Comparison of ENCODE assay signal across 9 cellular contexts in genomic region chr15:79185199-79185598, GRCh38.
A peak's percentile ranks its signal among the peaks of the same experiment; 100 is the strongest.
DNase-seq lines count a peak whose midpoint lies in the region; ATAC-seq, FAIRE-seq and TF ChIP-seq lines count a peak whose summit lies in the region.
"Had no signal": no experiment of that assay in that cellular context is flagged by ENCODE, and none has a peak within 500 bp of the region (broad histone marks: within the 10 kb centered on the region; RNA-seq: fewer than 3 reads in every experiment).

No MANE protein-coding gene starts in this region.

- TF ChIP-seq CTCF in D721Med (IDR thresholded peaks at IDR 0.05; ENCODE audit: insufficient read depth, missing control alignments) (peak; percentile 8), neural crest cell (conservative IDR thresholded peaks at IDR 0.05) (peak; percentile 28), tibial nerve (IDR thresholded peaks at IDR 0.05) (no peak)

- no peak overlapping the region for H3K4me3 Mint-ChIP-seq in activated naive CD8-positive, alpha-beta T cell treated with anti-CD3 and anti-CD28 coated beads for 36 hours
- no peak overlapping the region for H3K4me3 Mint-ChIP-seq in neural crest cell

- no peak for FAIRE-seq in D721Med (lab: Jason Lieb, UNC)

- no peaks in the 10 kb centered on the region for H3K36me3 Mint-ChIP-seq in activated naive CD8-positive, alpha-beta T cell treated with anti-CD3 and anti-CD28 coated beads for 36 hours
- H3K36me3 Mint-ChIP-seq in neural crest cell (ENCODE audit: low read depth): no peaks in the 10 kb centered on the region

- no peaks in the 10 kb centered on the region for H3K9me3 Mint-ChIP-seq in activated naive CD8-positive, alpha-beta T cell treated with anti-CD3 and anti-CD28 coated beads for 36 hours
- H3K9me3 Mint-ChIP-seq in neural crest cell: no peaks in the 10 kb centered on the region

- no peaks in the 10 kb centered on the region for H3K4me1 Mint-ChIP-seq in activated naive CD8-positive, alpha-beta T cell treated with anti-CD3 and anti-CD28 coated beads for 36 hours
- H3K4me1 Mint-ChIP-seq in neural crest cell: peaks cover 5% of the 10 kb centered on the region

- no peaks in the 10 kb centered on the region for H3K9me3 ChIP-seq in tibial nerve

- peaks cover 0 to 3% (median 0%) of the 10 kb centered on the region in 4 donors for H3K4me1 ChIP-seq in tibial nerve

- ATAC-seq in HG03280 (IDR thresholded peaks at IDR 0.05; ENCODE audit: unreplicated experiment) (no peak), sciatic nerve (no peak), GM18520 (IDR thresholded peaks at IDR 0.05; ENCODE audit: unreplicated experiment) (no peak)

- H3K4me3 ChIP-seq in tibial nerve: no peak overlapping the region

- peaks cover 10% of the 10 kb centered on the region for H3K27me3 Mint-ChIP-seq in activated naive CD8-positive, alpha-beta T cell treated with anti-CD3 and anti-CD28 coated beads for 36 hours
- peaks cover 2% of the 10 kb centered on the region for H3K27me3 Mint-ChIP-seq in neural crest cell (ENCODE audit: low read depth)

- DNase-seq in D721Med (ENCODE audit: insufficient read length, low spot score) (no peak), HK-2 (ENCODE audit: unreplicated experiment) (peak; percentile 10), neural crest cell (ENCODE audit: low read depth, low spot score) (peak; percentile 32), tibial nerve (ENCODE audit: low spot score in 2 of 2) (no peak), sciatic nerve (ENCODE audit: low spot score) (no peak)
- DNase-seq in activated naive CD8-positive, alpha-beta T cell treated with anti-CD3 and anti-CD28 coated beads for 36 hours: peak; percentile 32
- DNase-seq: NCI-H1436 treated with DMSO at 0.1 percent for 48 hours had no signal

- WGBS in tibial nerve, 2 donors: 82 to 91% methylated on average over 7 of the region's 7 CpGs

- intact Hi-C loops in sciatic nerve (cut with DNase I): loop anchor here (5.0 kb wide), 1 partner anchor 568 kb away; no protein-coding TSS in a partner anchor

- no peak overlapping the region for H3K27ac Mint-ChIP-seq in activated naive CD8-positive, alpha-beta T cell treated with anti-CD3 and anti-CD28 coated beads for 36 hours
- no peak overlapping the region for H3K27ac Mint-ChIP-seq in neural crest cell (ENCODE audit: unreplicated experiment)

- H3K36me3 ChIP-seq in tibial nerve: no peaks in the 10 kb centered on the region

- no peaks in the 10 kb centered on the region for H3K27me3 ChIP-seq in tibial nerve

- no peak for TF ChIP-seq EP300 in tibial nerve (IDR thresholded peaks at IDR 0.05)

- TF ChIP-seq POLR2A in tibial nerve (IDR thresholded peaks at IDR 0.05): no peak

- H3K27ac ChIP-seq in tibial nerve: no peak overlapping the region

Comparison
In these comparisons a context has a peak if more than half of its experiments do, and no peak if none do; other contexts are left out.
1. DNase-seq: peak in HK-2 (single experiment), activated naive CD8-positive, alpha-beta T cell treated with anti-CD3 and anti-CD28 coated beads for 36 hours (single experiment) and neural crest cell (single experiment); none in D721Med (single experiment), tibial nerve (0 of 2) and sciatic nerve (single experiment).
2. CTCF ChIP-seq: peak in D721Med (single experiment) and neural crest cell (single experiment); none in tibial nerve (0 of 5).